8 cellular contexts compared by ENCODE assay signal in the genomic region with DNA sequence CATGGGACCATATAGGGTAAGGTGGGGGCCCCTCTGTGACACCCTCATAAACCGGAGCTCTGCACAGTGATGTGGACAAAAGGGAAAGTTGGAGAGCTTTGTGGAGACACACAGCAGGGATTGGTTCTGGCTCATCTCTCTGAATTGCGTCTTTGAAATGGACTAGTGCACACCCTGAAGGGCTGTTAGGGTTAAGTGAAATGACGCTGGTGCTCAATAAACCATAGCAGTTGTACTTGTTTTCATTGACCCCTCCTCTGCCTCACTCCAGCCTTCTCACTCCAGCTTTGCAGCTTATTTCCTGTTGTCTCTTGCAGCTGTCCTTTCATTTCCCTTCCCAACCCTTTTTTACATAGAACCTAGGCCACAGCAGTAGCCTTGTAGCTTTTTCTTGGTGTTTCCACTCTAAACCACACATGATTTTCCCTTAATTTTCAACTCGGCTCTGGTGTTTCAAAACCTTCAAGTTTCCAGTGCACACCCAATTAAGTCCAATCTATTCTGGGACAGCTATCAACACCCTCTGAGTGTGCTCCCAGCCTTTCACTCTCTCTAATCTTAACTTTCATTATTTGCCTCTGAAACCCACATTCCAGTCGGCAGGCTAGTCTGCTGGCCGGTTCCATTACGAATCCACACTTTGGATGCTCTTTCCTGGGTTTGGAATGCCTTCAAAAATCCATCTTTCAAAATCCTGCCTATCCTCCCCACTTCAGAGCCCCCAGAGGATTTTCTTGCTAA. TPM values are rescaled to one million over a fixed set of nuclear protein-coding genes. Genes with fewer than 3 reads are reported as not detected.
DNase-seq lines count a peak whose midpoint lies in the region; ATAC-seq and TF ChIP-seq lines count a peak whose summit lies in the region.

No MANE protein-coding gene starts in this region.

- DNase-seq in EL = peak; percentile 42
- DNase-seq in activated T-helper 2 cell treated with anti-CD3 and anti-CD28 coated beads, Interferon-gamma antibody, Interleukin-2, Interleukin-4, amounts not matched to agents 10 μg/mL and 5 μg/mL and 100 μg/mL, durations not matched to agents 14 hours and 24 hours and 36 hours (ENCODE audit: low spot score) = no peak
- peak in 1 of 3 donors; percentile 47 for DNase-seq in mucosa of descending colon
- no peak for DNase-seq in midbrain (lab: John Stamatoyannopoulos, UW)
- DNase-seq in activated gamma-delta T cell treated with Interleukin-2 at 50 U/mL for 16 hours = no peak
- no peak for DNase-seq in DMS 273 treated with DMSO at 0.1 percent for 48 hours (lab: John Stamatoyannopoulos, UW)

- TF ChIP-seq CTCF in mucosa of descending colon (IDR thresholded peaks at IDR 0.05) = no peak

- ATAC-seq in HG02759 (IDR thresholded peaks at IDR 0.05; ENCODE audit: unreplicated experiment) (peak; percentile 40), mucosa of descending colon (peak; percentile 64), GM18517 (IDR thresholded peaks at IDR 0.05; ENCODE audit: unreplicated experiment) (no peak)

- H3K9me3 ChIP-seq in mucosa of descending colon = no peaks in the 10 kb centered on the region

- no peak overlapping the region for H3K4me3 ChIP-seq in mucosa of descending colon

- H3K27me3 Mint-ChIP-seq in activated T-helper 2 cell treated with anti-CD3 and anti-CD28 coated beads, Interferon-gamma antibody, Interleukin-2, Interleukin-4, amounts not matched to agents 10 μg/mL and 5 μg/mL and 100 μg/mL, durations not matched to agents 14 hours and 24 hours and 36 hours (ENCODE audit: low read depth) = no peaks in the 10 kb centered on the region

- H3K4me3 Mint-ChIP-seq in activated T-helper 2 cell treated with anti-CD3 and anti-CD28 coated beads, Interferon-gamma antibody, Interleukin-2, Interleukin-4, amounts not matched to agents 10 μg/mL and 5 μg/mL and 100 μg/mL, durations not matched to agents 14 hours and 24 hours and 36 hours (ENCODE audit: low read depth) = no peak overlapping the region

- H3K4me1 Mint-ChIP-seq in activated T-helper 2 cell treated with anti-CD3 and anti-CD28 coated beads, Interferon-gamma antibody, Interleukin-2, Interleukin-4, amounts not matched to agents 10 μg/mL and 5 μg/mL and 100 μg/mL, durations not matched to agents 14 hours and 24 hours and 36 hours (ENCODE audit: low read depth) = peaks cover 46% of the 10 kb centered on the region

- peaks cover 22% of the 10 kb centered on the region for H3K36me3 Mint-ChIP-seq in activated T-helper 2 cell treated with anti-CD3 and anti-CD28 coated beads, Interferon-gamma antibody, Interleukin-2, Interleukin-4, amounts not matched to agents 10 μg/mL and 5 μg/mL and 100 μg/mL, durations not matched to agents 14 hours and 24 hours and 36 hours (ENCODE audit: low read depth)

- H3K36me3 ChIP-seq in mucosa of descending colon (ENCODE audit: low read depth) = no peaks in the 10 kb centered on the region

- no peaks in the 10 kb centered on the region for H3K9me3 Mint-ChIP-seq in activated T-helper 2 cell treated with anti-CD3 and anti-CD28 coated beads, Interferon-gamma antibody, Interleukin-2, Interleukin-4, amounts not matched to agents 10 μg/mL and 5 μg/mL and 100 μg/mL, durations not matched to agents 14 hours and 24 hours and 36 hours

- intact Hi-C loops in activated T-helper 2 cell treated with anti-CD3 and anti-CD28 coated beads, Interferon-gamma antibody, Interleukin-2, Interleukin-4, amounts not matched to agents 10 μg/mL and 5 μg/mL and 100 μg/mL, durations not matched to agents 14 hours and 24 hours and 36 hours (cut with micrococcal nuclease) = no loop called here
- intact Hi-C loops in mucosa of descending colon (cut with DNase I, micrococcal nuclease) = no loop called here

- peaks cover 40% of the 10 kb centered on the region for H3K4me1 ChIP-seq in mucosa of descending colon (ENCODE audit: low read depth)

- H3K27ac Mint-ChIP-seq in activated T-helper 2 cell treated with anti-CD3 and anti-CD28 coated beads, Interferon-gamma antibody, Interleukin-2, Interleukin-4, amounts not matched to agents 10 μg/mL and 5 μg/mL and 100 μg/mL, durations not matched to agents 14 hours and 24 hours and 36 hours = peak overlapping the region; percentile 19

RNA-seq across cellular contexts. Expression of gene C3orf52, which starts 6.4 kb away (rescaled TPM):
- 11.7 and 13.3 TPM in 2 replicates for total RNA-seq in activated T-helper 2 cell treated with anti-CD3 and anti-CD28 coated beads, Interferon-gamma antibody, Interleukin-2, Interleukin-4, amounts not matched to agents 10 μg/mL and 5 μg/mL and 100 μg/mL, durations not matched to agents 14 hours and 24 hours and 36 hours
- 10 to 100 TPM; 22.6 to 49.9 (median 36.3) TPM for total RNA-seq in mucosa of descending colon

RNA-seq across cellular contexts. Expression of gene GCSAM, which starts 40.4 kb away (rescaled TPM):
- 1.6 and 1.9 TPM in 2 replicates for total RNA-seq in activated T-helper 2 cell treated with anti-CD3 and anti-CD28 coated beads, Interferon-gamma antibody, Interleukin-2, Interleukin-4, amounts not matched to agents 10 μg/mL and 5 μg/mL and 100 μg/mL, durations not matched to agents 14 hours and 24 hours and 36 hours
- under 1 TPM in 2 of 3 donors, not detected in 1; 0.36 to 0.41 TPM for total RNA-seq in mucosa of descending colon

RNA-seq across cellular contexts. Expression of gene TMPRSS7, which starts 58.1 kb away (rescaled TPM):
- total RNA-seq in activated T-helper 2 cell treated with anti-CD3 and anti-CD28 coated beads, Interferon-gamma antibody, Interleukin-2, Interleukin-4, amounts not matched to agents 10 μg/mL and 5 μg/mL and 100 μg/mL, durations not matched to agents 14 hours and 24 hours and 36 hours = not detected in 2 replicates
- under 1 TPM in 1 of 3 donors, not detected in 2; 0.12 TPM for total RNA-seq in mucosa of descending colon
